In the genomic region with DNA sequence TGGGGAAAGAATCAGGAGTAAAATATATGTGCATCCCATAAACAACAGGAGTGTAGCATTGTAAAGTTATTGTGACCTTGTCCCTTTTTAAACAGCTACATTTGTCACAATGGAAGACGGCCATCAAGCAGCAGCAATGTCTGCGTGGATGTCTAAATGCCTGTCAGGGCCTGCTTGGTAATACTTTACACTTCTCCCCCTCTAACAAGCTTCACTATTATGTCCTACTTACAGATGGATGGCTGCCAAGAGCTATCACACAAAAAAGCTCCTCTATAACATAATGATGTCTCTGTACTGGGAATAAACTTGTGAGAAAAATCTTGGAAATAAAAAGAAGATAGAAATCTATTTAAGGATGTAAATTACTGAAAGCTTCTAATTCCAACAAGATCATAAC, we compare ENCODE assay signal across 21 cellular contexts.
DNase-seq lines count a peak whose midpoint lies in the region.
"Had no signal": no experiment of that assay in that cellular context is flagged by ENCODE, and none has a peak within 500 bp of the region (broad histone marks: within the 10 kb centered on the region; RNA-seq: fewer than 3 reads in every experiment).

No MANE protein-coding gene starts in this region.

- H2AFZ ChIP-seq in neuron (ENCODE audit: low read depth, low read length), result peak overlapping the region; percentile 34

- in situ Hi-C loops in SK-MEL-5 (cut with HindIII; ENCODE audit: low pct_unique_long_range_greater_than_20kb, low sequenced_read_pairs) (no loop called here), ACHN (cut with HindIII; ENCODE audit: low pct_ligation_motif_present, low pct_unique_long_range_greater_than_20kb, low sequenced_read_pairs) (no loop called here)

- DNase-seq in DMS 273 (lab: John Stamatoyannopoulos, UW; ENCODE audit: unreplicated experiment) (peak; percentile 8), DMS 273 treated with DMSO at 0.1 percent for 48 hours (lab: John Stamatoyannopoulos, UW) (no peak), NCI-H146 (lab: John Stamatoyannopoulos, UW) (peak; percentile 34), SK-MEL-5 (ENCODE audit: low read depth, low spot score) (peak; percentile 85), DMS114 treated with DMSO at 0.1 percent for 48 hours (lab: John Stamatoyannopoulos, UW; ENCODE audit: unreplicated experiment) (no peak), ACHN (no peak)
- no peak for DNase-seq in stimulated activated CD4-positive, alpha-beta T cell treated with anti-CD3 and anti-CD28 coated beads, Interleukin-2, amount 100 ng/mL, for 24 hours
- DNase-seq: activated CD4-positive, alpha-beta T cell treated with anti-CD3 and anti-CD28 coated beads, Interleukin-2, amount 10 ng/mL, durations not matched to agents 7 days and 5 days; activated naive CD8-positive, alpha-beta T cell treated with anti-CD3 and anti-CD28 coated beads for 36 hours; BE2C; Caco-2; H9; left cardiac atrium; NCI-H2029; NCI-H774; PC-3; stimulated activated CD4-positive, alpha-beta T cell treated with anti-CD3 and anti-CD28 coated beads, Interleukin-4, amount 100 ng/mL, for 24 hours; trophoblast cell had no signal

- H3K9me3 ChIP-seq in neuron (ENCODE audit: low read length), result no peaks in the 10 kb centered on the region
- H3K9me3 ChIP-seq: BE2C, Caco-2, prostate gland, SJSA1 had no signal

- H3K4me1 ChIP-seq in neuron (ENCODE audit: insufficient read depth, low read length), result peaks cover 3% of the 10 kb centered on the region
- H3K4me1 ChIP-seq: Caco-2, prostate gland, SJSA1 had no signal

- no peak overlapping the region for H3K4me3 ChIP-seq in neuron (ENCODE audit: low read length)
- H3K4me3 ChIP-seq: prostate gland, SJSA1 had no signal

- no peaks in the 10 kb centered on the region for H3K36me3 ChIP-seq in neuron (ENCODE audit: insufficient read depth, low read length)
- H3K36me3 ChIP-seq: BE2C, prostate gland, SJSA1 had no signal

- no peaks in the 10 kb centered on the region for H3K27me3 ChIP-seq in neuron (ENCODE audit: insufficient read depth, low read length)
- H3K27me3 ChIP-seq: BE2C, SJSA1 had no signal

Comparison
In these comparisons a context has a peak if more than half of its experiments do, and no peak if none do; other contexts are left out.
1. DNase-seq: peak in DMS 273 (single experiment), NCI-H146 (single experiment) and SK-MEL-5 (single experiment); none in DMS 273 treated with DMSO at 0.1 percent for 48 hours (single experiment), DMS114 treated with DMSO at 0.1 percent for 48 hours (single experiment), ACHN (single experiment) and stimulated activated CD4-positive, alpha-beta T cell treated with anti-CD3 and anti-CD28 coated beads, Interleukin-2, amount 100 ng/mL, for 24 hours (0 of 2).